In genomic region chr20:52313335-52313963, GRCh38 we compare ENCODE assay signal across 8 cellular contexts.
A peak's percentile ranks its signal among the peaks of the same experiment; 100 is the strongest.
DNase-seq lines count a peak whose midpoint lies in the region; ATAC-seq and TF ChIP-seq lines count a peak whose summit lies in the region.

No MANE protein-coding gene starts in this region.

- no peak overlapping the region for H3K4me3 Mint-ChIP-seq in activated CD8-positive, alpha-beta T cell treated with anti-CD3 and anti-CD28 coated beads, Interleukin-2, amount 10 ng/mL, durations not matched to agents 7 days and 5 days
- no peak overlapping the region for H3K4me3 Mint-ChIP-seq in activated T-cell treated with anti-CD3 and anti-CD28 coated beads, Interleukin-2, amount 50 U/mL, for 4 hours

- H3K4me1 Mint-ChIP-seq in activated CD8-positive, alpha-beta T cell treated with anti-CD3 and anti-CD28 coated beads, Interleukin-2, amount 10 ng/mL, durations not matched to agents 7 days and 5 days (ENCODE audit: low read depth) = no peaks in the 10 kb centered on the region
- H3K4me1 Mint-ChIP-seq in activated T-cell treated with anti-CD3 and anti-CD28 coated beads, Interleukin-2, amount 50 U/mL, for 4 hours (ENCODE audit: low read depth) = peaks cover 18% of the 10 kb centered on the region

- H3K36me3 ChIP-seq in muscle layer of duodenum (ENCODE audit: control insufficient read depth in 1 of 2, insufficient read depth in 2 of 2, low read length in 2 of 2) = no peaks in the 10 kb centered on the region

- no peaks in the 10 kb centered on the region for H3K36me3 Mint-ChIP-seq in activated CD8-positive, alpha-beta T cell treated with anti-CD3 and anti-CD28 coated beads, Interleukin-2, amount 10 ng/mL, durations not matched to agents 7 days and 5 days (ENCODE audit: low read depth)
- peaks cover 2% of the 10 kb centered on the region for H3K36me3 Mint-ChIP-seq in activated T-cell treated with anti-CD3 and anti-CD28 coated beads, Interleukin-2, amount 50 U/mL, for 4 hours (ENCODE audit: insufficient read depth)

- WGBS in lower leg skin, 2 donors = 16 to 17% methylated on average over 16 of the region's 16 CpGs

- H3K4me1 ChIP-seq in muscle layer of duodenum (ENCODE audit: control insufficient read depth in 1 of 2, insufficient read depth in 2 of 2, low read length in 2 of 2) = peaks cover 0 to 8% of the 10 kb centered on the region in 2 donors

- peak overlapping the region; percentile 6 to 26 for H3K4me3 ChIP-seq in muscle layer of duodenum (ENCODE audit: low read depth in 1 of 2, low read length in 2 of 2)
- H3K4me3 ChIP-seq in lower leg skin (ENCODE audit: low read depth, poor library complexity, severe bottlenecking) = no peak overlapping the region

- CTCF ChIA-PET in activated CD8-positive, alpha-beta T cell treated with anti-CD3 and anti-CD28 coated beads, Interleukin-2, amount 10 ng/mL, durations not matched to agents 7 days and 5 days (lab: Charles Lee) = interaction anchor here (0.8 to 2.1 kb wide), 5 partner anchors 53 to 1234 kb away, joined by 3 to 4 read pairs (median 4); no protein-coding TSS in a partner anchor

- ATAC-seq in activated CD8-positive, alpha-beta T cell treated with anti-CD3 and anti-CD28 coated beads, Interleukin-2, amount 10 ng/mL, durations not matched to agents 7 days and 5 days = no peak
- ATAC-seq in activated T-cell treated with anti-CD3 and anti-CD28 coated beads, Interleukin-2, amount 50 U/mL, for 4 hours = no peak
- no peak for ATAC-seq in HG03039 (IDR thresholded peaks at IDR 0.05; ENCODE audit: unreplicated experiment)

- in situ Hi-C loops in G401 (cut with HindIII; ENCODE audit: low sequenced_read_pairs) = no loop called here

- no peak for TF ChIP-seq POLR2A in lower leg skin (IDR thresholded peaks at IDR 0.05)

- no peak for TF ChIP-seq CTCF in lower leg skin (IDR thresholded peaks at IDR 0.05)

- H3K9me3 ChIP-seq in muscle layer of duodenum (ENCODE audit: control insufficient read depth in 1 of 2, low read length in 2 of 2) = peaks cover 0 to 3% of the 10 kb centered on the region in 2 donors

- H3K27ac Mint-ChIP-seq in activated CD8-positive, alpha-beta T cell treated with anti-CD3 and anti-CD28 coated beads, Interleukin-2, amount 10 ng/mL, durations not matched to agents 7 days and 5 days = no peak overlapping the region

- no peaks in the 10 kb centered on the region for H3K9me3 Mint-ChIP-seq in activated CD8-positive, alpha-beta T cell treated with anti-CD3 and anti-CD28 coated beads, Interleukin-2, amount 10 ng/mL, durations not matched to agents 7 days and 5 days (ENCODE audit: insufficient read depth)
- H3K9me3 Mint-ChIP-seq in activated T-cell treated with anti-CD3 and anti-CD28 coated beads, Interleukin-2, amount 50 U/mL, for 4 hours = no peaks in the 10 kb centered on the region

- H3K27me3 ChIP-seq in muscle layer of duodenum (ENCODE audit: low read depth, low read length) = no peaks in the 10 kb centered on the region

- DNase-seq in G401 (ENCODE audit: low spot score) (peak; percentile 33), NCI-H2227 treated with DMSO at 0.1 percent for 48 hours (lab: John Stamatoyannopoulos, UW) (peak; percentile 79), cerebellar cortex (ENCODE audit: low spot score) (peak; percentile 35), lower leg skin (ENCODE audit: low spot score in 2 of 2) (no peak)
- DNase-seq in activated CD8-positive, alpha-beta T cell treated with anti-CD3 and anti-CD28 coated beads, Interleukin-2, amount 10 ng/mL, durations not matched to agents 7 days and 5 days = no peak
- no peak for DNase-seq in activated T-cell treated with anti-CD3 and anti-CD28 coated beads, Interleukin-2, amount 50 U/mL, for 4 hours

- intact Hi-C loops in lower leg skin (cut with DNase I; ENCODE audit: low total_unique reads) = loop anchor here (5.0 kb wide), 1 partner anchor 899 kb away; no protein-coding TSS in a partner anchor

- POLR2A ChIA-PET in activated CD8-positive, alpha-beta T cell treated with anti-CD3 and anti-CD28 coated beads, Interleukin-2, amount 10 ng/mL, durations not matched to agents 7 days and 5 days (lab: Charles Lee) = no interaction called here

- no peak overlapping the region for H3K27ac ChIP-seq in muscle layer of duodenum (ENCODE audit: low read length)

- no peaks in the 10 kb centered on the region for H3K27me3 Mint-ChIP-seq in activated CD8-positive, alpha-beta T cell treated with anti-CD3 and anti-CD28 coated beads, Interleukin-2, amount 10 ng/mL, durations not matched to agents 7 days and 5 days (ENCODE audit: low read depth)
- H3K27me3 Mint-ChIP-seq in activated T-cell treated with anti-CD3 and anti-CD28 coated beads, Interleukin-2, amount 50 U/mL, for 4 hours (ENCODE audit: low read depth) = no peaks in the 10 kb centered on the region

Comparison
In these comparisons a context has a peak if more than half of its experiments do, and no peak if none do; other contexts are left out.
1. DNase-seq: peak in G401 (single experiment), NCI-H2227 treated with DMSO at 0.1 percent for 48 hours (single experiment) and cerebellar cortex (single experiment); none in activated CD8-positive, alpha-beta T cell treated with anti-CD3 and anti-CD28 coated beads, Interleukin-2, amount 10 ng/mL, durations not matched to agents 7 days and 5 days (single experiment), activated T-cell treated with anti-CD3 and anti-CD28 coated beads, Interleukin-2, amount 50 U/mL, for 4 hours (single experiment) and lower leg skin (0 of 2).